In the genomic region with DNA sequence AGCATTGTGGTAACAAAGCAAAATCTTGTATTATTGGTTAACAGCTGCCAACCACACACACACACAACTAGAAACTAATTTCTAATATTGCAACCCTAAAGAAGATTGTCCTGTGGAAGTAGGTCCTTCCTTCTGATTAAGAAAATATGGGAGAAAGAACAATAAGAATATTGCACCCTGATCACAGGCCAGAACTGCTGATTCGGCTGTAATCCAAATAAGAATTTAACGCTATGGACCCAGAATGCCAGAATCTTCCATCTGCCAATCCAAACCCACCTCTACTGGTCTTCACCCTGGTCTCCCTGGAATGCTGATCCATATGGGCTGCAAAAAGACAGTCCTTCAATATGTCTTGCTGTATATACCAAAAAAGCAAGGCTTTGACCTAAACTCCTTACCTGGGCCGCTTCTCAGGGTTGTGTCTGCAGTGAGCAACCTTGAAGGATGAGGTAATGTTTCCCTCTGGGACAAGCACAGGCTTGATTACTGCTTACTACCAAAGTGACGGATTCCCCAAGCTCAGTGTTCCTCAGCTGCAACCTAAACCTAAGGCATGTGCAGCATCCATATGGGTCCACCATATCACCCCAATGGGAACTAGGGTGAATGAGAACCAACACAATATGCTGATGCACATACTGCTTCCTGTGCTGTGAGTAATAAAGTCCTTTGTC, we compare ENCODE assay signal across 23 cellular contexts. TPM values are rescaled to one million over a fixed set of nuclear protein-coding genes. Genes with fewer than 3 reads are reported as not detected.
DNase-seq lines count a peak whose midpoint lies in the region; ATAC-seq, FAIRE-seq and TF ChIP-seq lines count a peak whose summit lies in the region.
"Had no signal": no experiment of that assay in that cellular context is flagged by ENCODE, and none has a peak within 500 bp of the region (broad histone marks: within the 10 kb centered on the region; RNA-seq: fewer than 3 reads in every experiment).

No MANE protein-coding gene starts in this region.

- no peak overlapping the region for H3K4me3 ChIP-seq in epithelial cell of esophagus (ENCODE audit: low read length)
- H3K4me3 ChIP-seq: gastrocnemius medialis, lung, upper lobe of right lung had no signal

- ATAC-seq in GM21515 (IDR thresholded peaks at IDR 0.05; ENCODE audit: unreplicated experiment) = peak; percentile 23
- peak; percentile 36 for ATAC-seq in HG03354 (IDR thresholded peaks at IDR 0.05; ENCODE audit: poor library complexity, severe bottlenecking, unreplicated experiment)
- ATAC-seq: gastrocnemius medialis, Right ventricle myocardium inferior, WTC11 had no signal

- no peak for TF ChIP-seq POLR2A in GM12892 (IDR thresholded peaks at IDR 0.05; ENCODE audit: low read depth, low read length)

- no peak for TF ChIP-seq CTCF in epithelial cell of esophagus (IDR thresholded peaks at IDR 0.05; ENCODE audit: insufficient read depth, low read depth, low read length, missing control alignments)

- DNase-seq in GM12892 (ENCODE audit: insufficient read length) = no peak
- peak; percentile 88 for DNase-seq in epithelial cell of esophagus (ENCODE audit: low read depth)
- DNase-seq in foreskin melanocyte = no peak
- DNase-seq in HTR-8/SVneo (ENCODE audit: insufficient read length, low spot score) = no peak
- no peak for DNase-seq in stimulated activated naive CD4-positive, alpha-beta T cell treated with Interleukin-2 at 50 U/mL for 16 hours (lab: John Stamatoyannopoulos, UW)
- DNase-seq: activated CD4-positive, alpha-beta T cell treated with anti-CD3 and anti-CD28 coated beads, Interleukin-2, amount 50 U/mL, for 48 hours; activated effector memory CD4-positive, alpha-beta T cell treated with Interleukin-2 at 50 U/mL for 16 hours; activated naive CD8-positive, alpha-beta T cell treated with anti-CD3 and anti-CD28 coated beads, Interleukin-2, amount 10 ng/mL, durations not matched to agents 7 days and 5 days; cerebellar nuclear complex; gastrocnemius medialis; islet precursor cell; NCI-H146; OCI-M1; stimulated activated CD8-positive, alpha-beta memory T cell treated with anti-CD3 and anti-CD28 coated beads, Interleukin-4, amount 100 ng/mL, for 48 hours; upper lobe of right lung had no signal

- FAIRE-seq in GM12892 (lab: Jason Lieb, UNC) (peak; percentile 76), HTR-8/SVneo (lab: Jason Lieb, UNC) (no peak)
- FAIRE-seq: G401.6 had no signal

RNA-seq across cellular contexts. Expression of a gene that starts 8.0 kb away (rescaled TPM):
- 55.8 TPM for polyA plus RNA-seq in GM12892 (2012; ENCODE audit: missing spikeins)

RNA-seq across cellular contexts. Expression of a gene that starts 38.9 kb away (rescaled TPM):
- polyA plus RNA-seq in GM12892 (2012; ENCODE audit: missing spikeins) = not detected
- polyA plus RNA-seq: CD14-positive monocyte, esophagus, lung had no signal
